Comparison of ENCODE assay signal across 8 cellular contexts in the genomic region with DNA sequence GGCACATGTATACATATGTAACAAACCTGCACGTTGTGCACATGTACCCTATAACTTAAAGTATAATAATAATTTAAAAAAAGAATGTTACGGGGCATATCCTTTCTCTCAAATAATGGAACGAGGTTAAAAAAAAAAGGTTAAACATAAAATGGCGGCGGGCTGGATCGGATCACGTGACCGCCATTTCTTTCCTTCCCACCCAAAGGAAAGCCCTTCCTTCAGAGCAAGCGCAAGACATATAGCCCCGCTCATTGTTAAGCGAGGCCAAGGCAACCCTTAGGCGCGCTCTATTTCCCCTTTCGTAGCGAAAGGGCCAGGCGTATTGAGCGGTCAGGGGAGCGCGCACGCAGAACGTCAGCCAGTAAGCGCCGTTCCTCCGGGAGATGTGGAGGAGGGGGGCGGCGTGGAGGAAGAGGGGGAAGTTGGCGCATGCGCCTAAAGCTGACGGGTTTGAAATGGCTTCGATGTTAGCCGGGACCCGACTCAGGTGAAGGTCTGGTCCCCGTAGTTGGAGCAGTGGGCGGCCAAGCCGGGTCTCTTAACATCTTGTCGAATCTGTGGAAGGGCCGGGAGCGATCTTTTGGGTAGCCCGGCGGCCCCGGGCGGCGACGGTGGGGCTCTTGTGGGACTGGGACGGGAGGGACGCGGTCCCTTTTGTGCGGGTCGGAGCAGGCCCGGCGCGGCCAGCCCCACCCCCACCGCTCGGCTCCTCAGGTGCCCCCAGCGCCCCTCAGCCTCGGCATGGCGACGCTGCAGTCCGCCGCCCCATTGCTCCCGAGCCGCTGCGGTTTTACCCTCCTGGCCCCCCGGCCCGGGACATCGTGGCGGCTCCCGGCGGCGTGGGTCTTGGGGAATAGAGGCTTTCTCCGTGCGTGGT. TPM values are rescaled to one million over a fixed set of nuclear protein-coding genes. Genes with fewer than 3 reads are reported as not detected.
DNase-seq lines count a peak whose midpoint lies in the region; ATAC-seq and TF ChIP-seq lines count a peak whose summit lies in the region.

A gene with protein sequence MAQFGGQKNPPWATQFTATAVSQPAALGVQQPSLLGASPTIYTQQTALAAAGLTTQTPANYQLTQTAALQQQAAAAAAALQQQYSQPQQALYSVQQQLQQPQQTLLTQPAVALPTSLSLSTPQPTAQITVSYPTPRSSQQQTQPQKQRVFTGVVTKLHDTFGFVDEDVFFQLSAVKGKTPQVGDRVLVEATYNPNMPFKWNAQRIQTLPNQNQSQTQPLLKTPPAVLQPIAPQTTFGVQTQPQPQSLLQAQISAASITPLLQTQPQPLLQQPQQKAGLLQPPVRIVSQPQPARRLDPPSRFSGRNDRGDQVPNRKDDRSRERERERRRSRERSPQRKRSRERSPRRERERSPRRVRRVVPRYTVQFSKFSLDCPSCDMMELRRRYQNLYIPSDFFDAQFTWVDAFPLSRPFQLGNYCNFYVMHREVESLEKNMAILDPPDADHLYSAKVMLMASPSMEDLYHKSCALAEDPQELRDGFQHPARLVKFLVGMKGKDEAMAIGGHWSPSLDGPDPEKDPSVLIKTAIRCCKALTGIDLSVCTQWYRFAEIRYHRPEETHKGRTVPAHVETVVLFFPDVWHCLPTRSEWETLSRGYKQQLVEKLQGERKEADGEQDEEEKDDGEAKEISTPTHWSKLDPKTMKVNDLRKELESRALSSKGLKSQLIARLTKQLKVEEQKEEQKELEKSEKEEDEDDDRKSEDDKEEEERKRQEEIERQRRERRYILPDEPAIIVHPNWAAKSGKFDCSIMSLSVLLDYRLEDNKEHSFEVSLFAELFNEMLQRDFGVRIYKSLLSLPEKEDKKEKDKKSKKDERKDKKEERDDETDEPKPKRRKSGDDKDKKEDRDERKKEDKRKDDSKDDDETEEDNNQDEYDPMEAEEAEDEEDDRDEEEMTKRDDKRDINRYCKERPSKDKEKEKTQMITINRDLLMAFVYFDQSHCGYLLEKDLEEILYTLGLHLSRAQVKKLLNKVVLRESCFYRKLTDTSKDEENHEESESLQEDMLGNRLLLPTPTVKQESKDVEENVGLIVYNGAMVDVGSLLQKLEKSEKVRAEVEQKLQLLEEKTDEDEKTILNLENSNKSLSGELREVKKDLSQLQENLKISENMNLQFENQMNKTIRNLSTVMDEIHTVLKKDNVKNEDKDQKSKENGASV (plus strand): TSS at position 447 of the 880 bp plus-strand sequence. CDS start 1,266 bp downstream, outside the sequence.

- TF ChIP-seq POLR2A in Peyer's patch (IDR thresholded peaks at IDR 0.05), result peak; percentile 37 to 77

- no peaks in the 10 kb centered on the region for H3K27me3 ChIP-seq in KMS-11 (ENCODE audit: insufficient read depth, low read depth)
- H3K27me3 ChIP-seq in Peyer's patch, result no peaks in the 10 kb centered on the region
- no peaks in the 10 kb centered on the region for H3K27me3 ChIP-seq in esophagus (ENCODE audit: control insufficient read depth in 1 of 2, insufficient read depth in 2 of 2, low read length in 2 of 2)
- no peaks in the 10 kb centered on the region for H3K27me3 ChIP-seq in mucosa of stomach (ENCODE audit: control insufficient read depth, insufficient read depth, low read length)

- H3K4me3 ChIP-seq in KMS-11 (IDR thresholded peaks at IDR 0.05; ENCODE audit: insufficient read depth, low read depth, low read length) (peak within 1 kb of the TSS; percentile 39), Peyer's patch (peak within 1 kb of the TSS; percentile 78 to 98 (median 82)), esophagus (ENCODE audit: low read depth in 1 of 2, low read length in 2 of 2) (peak within 1 kb of the TSS; percentile 73 to 81), mucosa of stomach (ENCODE audit: low read length) (peak within 1 kb of the TSS; percentile 69)

- peaks cover 18% of the 10 kb centered on the region for H3K79me2 ChIP-seq in KMS-11 (ENCODE audit: insufficient read depth, low read depth)

- peak within 1 kb of the TSS; percentile 94 for H3K9ac ChIP-seq in KMS-11
- H3K9ac ChIP-seq in mucosa of stomach (ENCODE audit: low read length), result peak within 1 kb of the TSS; percentile 85

- no peaks in the 10 kb centered on the region; the same call in 1 of the 2 replicates for H3K36me3 ChIP-seq in KMS-11 (ENCODE audit: insufficient read depth)
- H3K36me3 ChIP-seq in Peyer's patch, result peaks cover 0 to 27% (median 0%) of the 10 kb centered on the region in 3 donors
- no peaks in the 10 kb centered on the region for H3K36me3 ChIP-seq in esophagus (ENCODE audit: control insufficient read depth in 2 of 2, insufficient read depth in 2 of 2, low read length in 1 of 2)
- H3K36me3 ChIP-seq in mucosa of stomach (ENCODE audit: control insufficient read depth, insufficient read depth, low read length), result no peaks in the 10 kb centered on the region

- H3K4me2 ChIP-seq in KMS-11, result peak within 1 kb of the TSS; percentile 55

- DNase-seq in DMS53 treated with DMSO at 0.1 percent for 48 hours (lab: John Stamatoyannopoulos, UW; ENCODE audit: unreplicated experiment), result peak; percentile 98
- DNase-seq in Peyer's patch, result peak; percentile 96 to 99 (median 97)
- DNase-seq in activated T-cell treated with anti-CD3 and anti-CD28 coated beads, Interleukin-2, amount 50 U/mL, for 48 hours, result peak; percentile 95 to 97
- peak; percentile 93 to 94 for DNase-seq in stimulated activated CD8-positive, alpha-beta memory T cell treated with anti-CD3 and anti-CD28 coated beads, Interleukin-7, amount 100 ng/mL, for 1 hour (ENCODE audit: low read depth in 2 of 2)

- WGBS in esophagus, 2 donors, result 0 to 1% methylated on average over 67 to 72 of the region's 72 CpGs

- no peaks in the 10 kb centered on the region for H4K20me1 ChIP-seq in KMS-11 (ENCODE audit: insufficient read depth)

- peaks cover 8% of the 10 kb centered on the region for H3K4me1 ChIP-seq in KMS-11 (ENCODE audit: low read depth, poor library complexity, severe bottlenecking)
- peaks cover 0 to 9% (median 7%) of the 10 kb centered on the region in 4 donors for H3K4me1 ChIP-seq in Peyer's patch
- no peaks in the 10 kb centered on the region for H3K4me1 ChIP-seq in esophagus (ENCODE audit: control insufficient read depth in 2 of 2, insufficient read depth in 2 of 2, low read length in 1 of 2)
- H3K4me1 ChIP-seq in mucosa of stomach (ENCODE audit: control insufficient read depth, insufficient read depth, low read length), result peaks cover 4% of the 10 kb centered on the region

- H3K27ac ChIP-seq in KMS-11, result peak within 1 kb of the TSS; percentile 81
- H3K27ac ChIP-seq in Peyer's patch, result peak within 1 kb of the TSS; percentile 86 to 96 (median 92)
- peak within 1 kb of the TSS; percentile 60 to 93 for H3K27ac ChIP-seq in esophagus (ENCODE audit: low read depth in 2 of 2, low read length in 1 of 2)

- no peak for TF ChIP-seq CTCF in KMS-11 (conservative IDR thresholded peaks at IDR 0.05; ENCODE audit: low read depth, low read length)
- TF ChIP-seq CTCF in Peyer's patch (IDR thresholded peaks at IDR 0.05), result peak in 1 of 6 experiments; percentile 0

- H2AFZ ChIP-seq in KMS-11 (ENCODE audit: low read depth), result peak within 1 kb of the TSS; percentile 77

- no peaks in the 10 kb centered on the region for H3K9me3 ChIP-seq in Peyer's patch
- H3K9me3 ChIP-seq in esophagus (ENCODE audit: control insufficient read depth in 2 of 2, insufficient read depth in 1 of 2, low read depth in 1 of 2, low read length in 1 of 2), result no peaks in the 10 kb centered on the region
- H3K9me3 ChIP-seq in mucosa of stomach (ENCODE audit: control insufficient read depth, low read length), result no peaks in the 10 kb centered on the region

- ATAC-seq in GM21737 (IDR thresholded peaks at IDR 0.05; ENCODE audit: unreplicated experiment), result peak; percentile 99

RNA-seq across cellular contexts. Expression of the gene that starts here (rescaled TPM):
- total RNA-seq in Peyer's patch, result 100 to 1,000 TPM in 2 of 4 donors, 10 to 100 TPM in 2; 63.7 to 215 (median 88.5) TPM
- polyA plus RNA-seq in esophagus, result 10 to 100 TPM; 24.3 to 55.7 TPM

Comparison
In these comparisons a context has a peak if more than half of its experiments do, and no peak if none do; other contexts are left out.
1. Peak in every context shown above with its lines: DNase-seq, ATAC-seq, H3K4me3 ChIP-seq and H3K27ac ChIP-seq.